9 cellular contexts compared by ENCODE assay signal in genomic region chr1:115727706-115728249, GRCh38. TPM values are rescaled to one million over a fixed set of nuclear protein-coding genes. Genes with fewer than 3 reads are reported as not detected.
A peak's percentile ranks its signal among the peaks of the same experiment; 100 is the strongest.
DNase-seq lines count a peak whose midpoint lies in the region; ATAC-seq and TF ChIP-seq lines count a peak whose summit lies in the region.
"Had no signal": no experiment of that assay in that cellular context is flagged by ENCODE, and none has a peak within 500 bp of the region (broad histone marks: within the 10 kb centered on the region; RNA-seq: fewer than 3 reads in every experiment).

No MANE protein-coding gene starts in this region.

- no peaks in the 10 kb centered on the region for H3K36me3 Mint-ChIP-seq in activated naive CD8-positive, alpha-beta T cell treated with anti-CD3 and anti-CD28 coated beads for 36 hours

- no peaks in the 10 kb centered on the region for H3K4me1 Mint-ChIP-seq in activated naive CD8-positive, alpha-beta T cell treated with anti-CD3 and anti-CD28 coated beads for 36 hours

- ATAC-seq in GM19463 (IDR thresholded peaks at IDR 0.05; ENCODE audit: unreplicated experiment) (no peak), HG03442 (IDR thresholded peaks at IDR 0.05; ENCODE audit: unreplicated experiment) (no peak)

- peak overlapping the region in 3 of 4 donors; percentile 41 to 70 (median 66) for H3K27ac ChIP-seq in Peyer's patch
- no peak overlapping the region for H3K27ac ChIP-seq in effector memory CD4-positive, alpha-beta T cell (ENCODE audit: insufficient read depth, low read length, poor library complexity, severe bottlenecking)

- no peak overlapping the region for H3K27ac Mint-ChIP-seq in activated naive CD8-positive, alpha-beta T cell treated with anti-CD3 and anti-CD28 coated beads for 36 hours

- H3K36me3 ChIP-seq in Peyer's patch, result no peaks in the 10 kb centered on the region
- no peaks in the 10 kb centered on the region for H3K36me3 ChIP-seq in effector memory CD4-positive, alpha-beta T cell (ENCODE audit: control insufficient read depth, insufficient read depth, low read length)

- no peak overlapping the region for H3K4me3 Mint-ChIP-seq in activated naive CD8-positive, alpha-beta T cell treated with anti-CD3 and anti-CD28 coated beads for 36 hours

- TF ChIP-seq POLR2A in Peyer's patch (IDR thresholded peaks at IDR 0.05), result no peak

- peaks cover 6% of the 10 kb centered on the region for H3K27me3 Mint-ChIP-seq in activated naive CD8-positive, alpha-beta T cell treated with anti-CD3 and anti-CD28 coated beads for 36 hours

- H3K4me3 ChIP-seq in Peyer's patch (no peak overlapping the region), fibroblast of mammary gland (ENCODE audit: control insufficient read depth, low read depth, low read length) (no peak overlapping the region)
- H3K4me3 ChIP-seq in effector memory CD4-positive, alpha-beta T cell (ENCODE audit: insufficient read depth, low read depth, low read length, poor library complexity, severe bottlenecking), result no peak overlapping the region

- DNase-seq in AG20443 (ENCODE audit: low spot score) (peak; percentile 82), Peyer's patch (peak in 2 of 3 donors; percentile 22 to 67), fibroblast of mammary gland (ENCODE audit: low read depth) (peak; percentile 95), non-pigmented ciliary epithelial cell (ENCODE audit: low read depth) (peak; percentile 84)
- no peak for DNase-seq in activated naive CD8-positive, alpha-beta T cell treated with anti-CD3 and anti-CD28 coated beads for 36 hours
- no peak for DNase-seq in effector memory CD4-positive, alpha-beta T cell
- DNase-seq: DMS 273 treated with DMSO at 0.1 percent for 48 hours had no signal

- no peaks in the 10 kb centered on the region for H3K9me3 Mint-ChIP-seq in activated naive CD8-positive, alpha-beta T cell treated with anti-CD3 and anti-CD28 coated beads for 36 hours

- H3K9me3 ChIP-seq in Peyer's patch, result no peaks in the 10 kb centered on the region
- H3K9me3 ChIP-seq in effector memory CD4-positive, alpha-beta T cell (ENCODE audit: control insufficient read depth, low read length), result no peaks in the 10 kb centered on the region

- no peaks in the 10 kb centered on the region for H3K27me3 ChIP-seq in Peyer's patch
- H3K27me3 ChIP-seq in effector memory CD4-positive, alpha-beta T cell (replicated peaks; ENCODE audit: control insufficient read depth, insufficient read depth, low read length, poor library complexity, severe bottlenecking), result no peaks in the 10 kb centered on the region

- H3K4me1 ChIP-seq in Peyer's patch, result peaks cover 0 to 5% (median 0%) of the 10 kb centered on the region in 4 donors
- no peaks in the 10 kb centered on the region for H3K4me1 ChIP-seq in effector memory CD4-positive, alpha-beta T cell (ENCODE audit: control insufficient read depth, insufficient read depth, low read length, poor library complexity, severe bottlenecking)

- TF ChIP-seq CTCF in Peyer's patch (IDR thresholded peaks at IDR 0.05), result no peak
- TF ChIP-seq CTCF in fibroblast of mammary gland (conservative IDR thresholded peaks at IDR 0.05; ENCODE audit: control insufficient read depth, insufficient read depth, low read depth, low read length), result no peak

RNA-seq across cellular contexts. Expression of gene CASQ2, which starts 40.7 kb away (rescaled TPM):
- total RNA-seq in Peyer's patch, result 1 to 10 TPM in 1 of 4 donors, under 1 TPM in 3; 0.53 to 1.5 (median 0.68) TPM
- total RNA-seq in activated naive CD8-positive, alpha-beta T cell treated with anti-CD3 and anti-CD28 coated beads for 36 hours, result not detected

Comparison
In these comparisons a context has a peak if more than half of its experiments do, and no peak if none do; other contexts are left out.
1. DNase-seq: peak in AG20443 (single experiment), Peyer's patch (2 of 3), fibroblast of mammary gland (single experiment) and non-pigmented ciliary epithelial cell (single experiment); none in activated naive CD8-positive, alpha-beta T cell treated with anti-CD3 and anti-CD28 coated beads for 36 hours (single experiment) and effector memory CD4-positive, alpha-beta T cell (0 of 3).